In genomic region chr2:124559236-124559635, GRCh38 we compare ENCODE assay signal across 17 cellular contexts.
"Had no signal": no experiment of that assay in that cellular context is flagged by ENCODE, and none has a peak within 500 bp of the region (broad histone marks: within the 10 kb centered on the region; RNA-seq: fewer than 3 reads in every experiment).

No MANE protein-coding gene starts in this region.

- DNase-seq: KBM-7, MV-4-11, NCI-H1048, NCI-H1105, NCI-H1417, NCI-H1436 treated with DMSO at 0.1 percent for 48 hours, NCI-H1694, NCI-H187 treated with DMSO at 0.1 percent for 48 hours, NCI-H2029 treated with DMSO at 0.1 percent for 48 hours, NCI-H2107, NCI-H345, NCI-H446 treated with DMSO at 0.1 percent for 48 hours, NCI-H510A treated with DMSO at 0.1 percent for 48 hours, NCI-H526, Right ventricle myocardium superior, RPMI8226, SIG-M5 had no signal
